Comparison of ENCODE assay signal across 12 cellular contexts in genomic region chr3:124700880-124701684, GRCh38. TPM values are rescaled to one million over a fixed set of nuclear protein-coding genes. Genes with fewer than 3 reads are reported as not detected.
A peak's percentile ranks its signal among the peaks of the same experiment; 100 is the strongest.
DNase-seq lines count a peak whose midpoint lies in the region; ATAC-seq and TF ChIP-seq lines count a peak whose summit lies in the region.
"Had no signal": no experiment of that assay in that cellular context is flagged by ENCODE, and none has a peak within 500 bp of the region (broad histone marks: within the 10 kb centered on the region; RNA-seq: fewer than 3 reads in every experiment).

No MANE protein-coding gene starts in this region.

- H3K79me2 ChIP-seq in neural cell (replicated peaks; ENCODE audit: insufficient read depth, low read length), result no peaks in the 10 kb centered on the region

- POLR2A ChIA-PET in Caco-2 (lab: Charles Lee), result interaction anchor here (0.6 kb wide), 1 partner anchor 17 kb away, joined by 3 read pairs; no protein-coding TSS in a partner anchor

- H3K36me3 ChIP-seq in Caco-2 (ENCODE audit: control insufficient read depth, insufficient read depth, low read length), result no peaks in the 10 kb centered on the region; the same call in 1 of the 2 replicates
- H3K36me3 ChIP-seq in neural cell (ENCODE audit: insufficient read depth, low read length), result no peaks in the 10 kb centered on the region

- H3K27ac ChIP-seq in neural cell (ENCODE audit: low read length), result peak overlapping the region; percentile 10

- H3K27ac Mint-ChIP-seq in Caco-2 (ENCODE audit: unreplicated experiment), result no peak overlapping the region

- H3K4me3 ChIP-seq in Caco-2 (ENCODE audit: low read depth, low read length) (no peak overlapping the region), neural cell (ENCODE audit: low read length) (no peak overlapping the region)

- no TSS peak for BruUV-seq in Caco-2 (replicated peaks; lab: Mats Ljungman, UMichigan)

- no peak for TF ChIP-seq EP300 in neural cell (conservative IDR thresholded peaks at IDR 0.05; ENCODE audit: poor library complexity, severe bottlenecking)

- H3K4me3 Mint-ChIP-seq in Caco-2 (ENCODE audit: unreplicated experiment), result no peak overlapping the region
- H3K4me3 Mint-ChIP-seq: naive B cell had no signal

- no peak for TF ChIP-seq RAD21 in neural cell (conservative IDR thresholded peaks at IDR 0.05)

- no peak overlapping the region for H2AFZ ChIP-seq in neural cell (ENCODE audit: low read depth, low read length)

- intact Hi-C loops in Caco-2 (cut with micrococcal nuclease; ENCODE audit: unreplicated experiment), result no loop called here

- CTCF ChIA-PET in Caco-2 (lab: Charles Lee), result interaction anchor here (0.6 to 1.3 kb wide), 4 partner anchors 10 to 1394 kb away, joined by 3 to 8 read pairs (median 4); no protein-coding TSS in a partner anchor

- H4K20me1 ChIP-seq in neural cell (ENCODE audit: insufficient read depth), result no peaks in the 10 kb centered on the region

- no peaks in the 10 kb centered on the region for H3F3A ChIP-seq in neural cell (ENCODE audit: insufficient read depth, low read length, poor library complexity, severe bottlenecking)

- TF ChIP-seq CTCF in Caco-2 (IDR thresholded peaks at IDR 0.05; ENCODE audit: insufficient read depth in 1 of 2, low read depth in 1 of 2, low read length in 1 of 2, severe bottlenecking in 1 of 2, unreplicated experiment in 1 of 2) (no peak), neural cell (IDR thresholded peaks at IDR 0.05; ENCODE audit: poor library complexity, severe bottlenecking) (no peak)

- no peaks in the 10 kb centered on the region for H3K27me3 ChIP-seq in Caco-2 (replicated peaks; ENCODE audit: control insufficient read depth, insufficient read depth, low read length)
- H3K27me3 ChIP-seq in neural cell (ENCODE audit: insufficient read depth, low read depth, low read length), result no peaks in the 10 kb centered on the region

- no peaks in the 10 kb centered on the region for H3K9me3 Mint-ChIP-seq in Caco-2 (ENCODE audit: unreplicated experiment)

- H3K27me3 Mint-ChIP-seq in Caco-2 (ENCODE audit: insufficient read depth, unreplicated experiment), result no peaks in the 10 kb centered on the region

- H3K9ac ChIP-seq in neural cell (ENCODE audit: low read length), result no peak overlapping the region

- no peak overlapping the region for H3K4me2 ChIP-seq in neural cell (ENCODE audit: low read length)

- H3K36me3 Mint-ChIP-seq in Caco-2 (ENCODE audit: insufficient read depth, unreplicated experiment), result no peaks in the 10 kb centered on the region
- H3K36me3 Mint-ChIP-seq: naive B cell had no signal

- H3K9me2 ChIP-seq in neural cell (ENCODE audit: insufficient read depth, low read length), result no peaks in the 10 kb centered on the region

- no peaks in the 10 kb centered on the region for H3K9me3 ChIP-seq in Caco-2
- no peaks in the 10 kb centered on the region for H3K9me3 ChIP-seq in neural cell (ENCODE audit: low read length)

- H3K4me1 ChIP-seq in Caco-2, result peaks cover 31% of the 10 kb centered on the region

- no peak for ATAC-seq in HG03520 (IDR thresholded peaks at IDR 0.05; ENCODE audit: unreplicated experiment)
- no peak for ATAC-seq in HG02852 (IDR thresholded peaks at IDR 0.05; ENCODE audit: unreplicated experiment)
- ATAC-seq in GM19035 (IDR thresholded peaks at IDR 0.05; ENCODE audit: unreplicated experiment), result no peak

- H3K4me1 Mint-ChIP-seq in Caco-2 (ENCODE audit: low read depth, unreplicated experiment), result peaks cover 19% of the 10 kb centered on the region
- H3K4me1 Mint-ChIP-seq: naive B cell had no signal

- peak; percentile 35 to 45 for DNase-seq in Caco-2
- DNase-seq in M059J (ENCODE audit: low read depth), result peak; percentile 53
- peak; percentile 54 for DNase-seq in ecto neural progenitor cell (ENCODE audit: low spot score)
- DNase-seq in activated gamma-delta T cell treated with Interleukin-2 at 50 U/mL for 16 hours, result no peak
- DNase-seq: C1 segment of cervical spinal cord, Karpas-422, naive B cell, T1000 had no signal

TF ChIP-seq in neural cell, 6 proteins besides CTCF, POLR2A, EP300 and RAD21:
- TF ChIP-seq REST (IDR thresholded peaks at IDR 0.05; ENCODE audit: borderline replicate concordance), result no peak
- no peak for TF ChIP-seq POLR2AphosphoS5 (IDR thresholded peaks at IDR 0.05)
- no peak for TF ChIP-seq MXI1 (conservative IDR thresholded peaks at IDR 0.05; ENCODE audit: poor library complexity, severe bottlenecking)
- no peak for TF ChIP-seq TAF1 (IDR thresholded peaks at IDR 0.05; ENCODE audit: low read depth)
- TF ChIP-seq EZH2 (IDR thresholded peaks at IDR 0.05; ENCODE audit: borderline replicate concordance, insufficient read depth, low read length, poor library complexity, severe bottlenecking), result no peak
- no peak for TF ChIP-seq SMC3 (conservative IDR thresholded peaks at IDR 0.05; ENCODE audit: poor library complexity)

RNA-seq across cellular contexts. Expression of gene UMPS, which starts 29.2 kb away (rescaled TPM):
- total RNA-seq in Caco-2 (2022), result 59.3 and 62.9 TPM in 2 replicates
- 36.9 and 43.9 TPM in 2 replicates for total RNA-seq in M059J (2014; rRNA removed; shearing (Covaris generic))
- 22.5 and 30.0 TPM in 2 replicates for polyA plus RNA-seq in neural cell
- polyA minus RNA-seq in neural cell, result 45.3 and 50.9 TPM in 2 replicates
